Comparison of ENCODE assay signal across 18 cellular contexts in the genomic region with DNA sequence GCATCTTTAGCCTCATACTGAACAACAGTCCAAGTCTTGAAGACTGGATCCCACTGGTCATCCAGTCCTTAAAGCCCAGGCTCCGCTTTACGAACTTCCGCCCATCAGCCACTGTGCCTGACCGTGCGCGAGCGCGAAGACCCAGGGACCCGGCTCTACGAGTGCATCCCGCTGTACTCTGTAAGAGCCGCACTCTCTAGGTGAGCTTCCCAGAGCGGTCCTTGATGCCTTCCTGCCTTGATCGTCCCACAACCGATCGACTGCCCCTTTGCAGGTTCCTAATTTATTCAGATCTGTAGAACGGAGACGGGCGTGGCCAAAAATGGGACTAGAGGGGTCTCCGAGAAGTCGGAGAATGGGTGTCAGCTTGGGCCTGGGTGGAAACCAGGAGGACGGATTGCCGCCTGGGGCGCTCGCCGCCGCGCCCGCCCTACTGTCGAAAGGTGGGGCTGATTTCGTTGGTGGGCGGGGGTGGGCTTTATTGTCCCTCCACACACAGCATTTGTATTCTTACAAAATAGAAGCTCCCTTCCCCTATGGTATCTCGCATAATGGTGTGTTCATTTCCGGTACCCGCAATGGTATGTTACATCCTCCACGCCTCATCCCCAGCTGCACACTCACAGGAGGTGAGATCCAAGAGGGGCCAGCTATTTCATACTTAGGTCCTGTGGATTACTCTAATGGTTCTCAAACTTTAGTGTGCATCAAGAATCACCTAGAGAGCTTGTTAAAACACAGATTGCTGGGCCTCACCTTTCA. TPM values are rescaled to one million over a fixed set of nuclear protein-coding genes. Genes with fewer than 3 reads are reported as not detected.
A peak's percentile ranks its signal among the peaks of the same experiment; 100 is the strongest.
DNase-seq lines count a peak whose midpoint lies in the region; ATAC-seq lines count a peak whose summit lies in the region.
"Had no signal": no experiment of that assay in that cellular context is flagged by ENCODE, and none has a peak within 500 bp of the region (broad histone marks: within the 10 kb centered on the region; RNA-seq: fewer than 3 reads in every experiment).

No MANE protein-coding gene starts in this region.

- H3K4me3 ChIP-seq in H7 (ENCODE audit: insufficient read depth, low read depth, low read length), result peak overlapping the region; percentile 22; the same call in 1 of the 2 replicates
- H3K4me3 ChIP-seq: PC-9, SK-N-MC had no signal

- H3K36me3 ChIP-seq in H7 (replicated peaks; ENCODE audit: control insufficient read depth, insufficient read depth, low read length), result no peaks in the 10 kb centered on the region

- H3K27me3 Mint-ChIP-seq in activated naive CD4-positive, alpha-beta T cell treated with anti-CD3 and anti-CD28 coated beads for 36 hours (ENCODE audit: low read depth), result no peaks in the 10 kb centered on the region
- H3K27me3 Mint-ChIP-seq in dendritic cell treated with granulocyte-macrophage colony-stimulating factor and Interleukin-4, amounts not matched to agents 40 ng/mL and 50 ng/mL, for 4 days, result peaks cover 24% of the 10 kb centered on the region
- H3K27me3 Mint-ChIP-seq in stimulated activated memory B cell treated with anti-CD40 and anti-IgM and Interleukin-4, amounts not matched to agents 10 μg/mL and 1 μg/mL and 100 μg/mL, for 72 hours, result no peaks in the 10 kb centered on the region

- H3K27me3 ChIP-seq in H7 (ENCODE audit: control insufficient read depth, insufficient read depth, low read length), result no peaks in the 10 kb centered on the region

- CTCF ChIA-PET in activated naive CD4-positive, alpha-beta T cell treated with anti-CD3 and anti-CD28 coated beads for 36 hours (lab: Charles Lee), result interaction anchor here (2.6 kb wide), 1 partner anchor 11 kb away, joined by 12 read pairs; no protein-coding TSS in a partner anchor

- peaks cover 14% of the 10 kb centered on the region for H3K4me1 Mint-ChIP-seq in activated naive CD4-positive, alpha-beta T cell treated with anti-CD3 and anti-CD28 coated beads for 36 hours (ENCODE audit: low read depth)
- peaks cover 7% of the 10 kb centered on the region for H3K4me1 Mint-ChIP-seq in dendritic cell treated with granulocyte-macrophage colony-stimulating factor and Interleukin-4, amounts not matched to agents 40 ng/mL and 50 ng/mL, for 4 days (ENCODE audit: low read depth)
- peaks cover 19% of the 10 kb centered on the region for H3K4me1 Mint-ChIP-seq in stimulated activated memory B cell treated with anti-CD40 and anti-IgM and Interleukin-4, amounts not matched to agents 10 μg/mL and 1 μg/mL and 100 μg/mL, for 72 hours

- intact Hi-C loops in activated naive CD4-positive, alpha-beta T cell treated with anti-CD3 and anti-CD28 coated beads for 36 hours (cut with micrococcal nuclease), result no loop called here
- intact Hi-C loops in dendritic cell treated with granulocyte-macrophage colony-stimulating factor and Interleukin-4, amounts not matched to agents 40 ng/mL and 50 ng/mL, for 4 days (cut with micrococcal nuclease), result no loop called here

- no peaks in the 10 kb centered on the region for H3K36me3 Mint-ChIP-seq in activated naive CD4-positive, alpha-beta T cell treated with anti-CD3 and anti-CD28 coated beads for 36 hours (ENCODE audit: low read depth)
- peaks cover 2% of the 10 kb centered on the region for H3K36me3 Mint-ChIP-seq in dendritic cell treated with granulocyte-macrophage colony-stimulating factor and Interleukin-4, amounts not matched to agents 40 ng/mL and 50 ng/mL, for 4 days (ENCODE audit: low read depth)
- H3K36me3 Mint-ChIP-seq in stimulated activated memory B cell treated with anti-CD40 and anti-IgM and Interleukin-4, amounts not matched to agents 10 μg/mL and 1 μg/mL and 100 μg/mL, for 72 hours, result no peaks in the 10 kb centered on the region
- H3K36me3 Mint-ChIP-seq: mesothelial cell of epicardium had no signal

- peak; percentile 24 for DNase-seq in activated naive CD4-positive, alpha-beta T cell treated with anti-CD3 and anti-CD28 coated beads for 36 hours
- no peak for DNase-seq in activated naive CD4-positive, alpha-beta T cell treated with Interleukin-2 at 50 U/mL for 16 hours
- DNase-seq in H7, result no peak
- DNase-seq in HCEC 1CT, result no peak
- DNase-seq in anterior cingulate cortex (lab: John Stamatoyannopoulos, UW), result no peak
- DNase-seq: Calu3; head of caudate nucleus; NCI-H1930; NCI-H524 treated with DMSO at 0.1 percent for 48 hours; occipital lobe; PC-9; stimulated activated CD4-positive, alpha-beta T cell treated with anti-CD3 and anti-CD28 coated beads, Interleukin-4, amount 100 ng/mL, for 24 hours had no signal

- peak; percentile 17 for ATAC-seq in stimulated activated memory B cell treated with anti-CD40 and anti-IgM and Interleukin-4, amounts not matched to agents 10 μg/mL and 1 μg/mL and 100 μg/mL, for 72 hours
- ATAC-seq in HG03039 (IDR thresholded peaks at IDR 0.05; ENCODE audit: unreplicated experiment), result no peak
- ATAC-seq: esophagus mucosa had no signal

- H3K9me3 Mint-ChIP-seq in activated naive CD4-positive, alpha-beta T cell treated with anti-CD3 and anti-CD28 coated beads for 36 hours, result no peaks in the 10 kb centered on the region
- H3K9me3 Mint-ChIP-seq in dendritic cell treated with granulocyte-macrophage colony-stimulating factor and Interleukin-4, amounts not matched to agents 40 ng/mL and 50 ng/mL, for 4 days, result no peaks in the 10 kb centered on the region
- no peaks in the 10 kb centered on the region for H3K9me3 Mint-ChIP-seq in stimulated activated memory B cell treated with anti-CD40 and anti-IgM and Interleukin-4, amounts not matched to agents 10 μg/mL and 1 μg/mL and 100 μg/mL, for 72 hours

- no peak overlapping the region for H3K27ac Mint-ChIP-seq in activated naive CD4-positive, alpha-beta T cell treated with anti-CD3 and anti-CD28 coated beads for 36 hours
- no peak overlapping the region for H3K27ac Mint-ChIP-seq in dendritic cell treated with granulocyte-macrophage colony-stimulating factor and Interleukin-4, amounts not matched to agents 40 ng/mL and 50 ng/mL, for 4 days
- H3K27ac Mint-ChIP-seq in stimulated activated memory B cell treated with anti-CD40 and anti-IgM and Interleukin-4, amounts not matched to agents 10 μg/mL and 1 μg/mL and 100 μg/mL, for 72 hours, result peak overlapping the region; percentile 60
- H3K27ac Mint-ChIP-seq: mesothelial cell of epicardium had no signal

- H3K4me3 Mint-ChIP-seq in activated naive CD4-positive, alpha-beta T cell treated with anti-CD3 and anti-CD28 coated beads for 36 hours, result peak overlapping the region; percentile 52
- H3K4me3 Mint-ChIP-seq in dendritic cell treated with granulocyte-macrophage colony-stimulating factor and Interleukin-4, amounts not matched to agents 40 ng/mL and 50 ng/mL, for 4 days, result peak overlapping the region; percentile 51
- peak overlapping the region; percentile 72 for H3K4me3 Mint-ChIP-seq in stimulated activated memory B cell treated with anti-CD40 and anti-IgM and Interleukin-4, amounts not matched to agents 10 μg/mL and 1 μg/mL and 100 μg/mL, for 72 hours
- H3K4me3 Mint-ChIP-seq: mesothelial cell of epicardium had no signal

RNA-seq across cellular contexts. Expression of gene FAM156A, which starts 42.3 kb away (rescaled TPM):
- total RNA-seq in activated naive CD4-positive, alpha-beta T cell treated with anti-CD3 and anti-CD28 coated beads for 36 hours, result 10 to 100 TPM; 17.9 to 19.7 TPM
- 7.2 and 8.8 TPM in 2 replicates for total RNA-seq in H7 (2014; rRNA removed; shearing (Covaris generic))

RNA-seq across cellular contexts. Expression of gene GPR173, which starts 48.0 kb away (rescaled TPM):
- under 1 TPM in 1 of 2 experiments, not detected in 1; 0.05 TPM for total RNA-seq in activated naive CD4-positive, alpha-beta T cell treated with anti-CD3 and anti-CD28 coated beads for 36 hours
- total RNA-seq in H7 (2014; rRNA removed; shearing (Covaris generic)), result 3.4 and 3.6 TPM in 2 replicates
